Comparison of ENCODE assay signal across 20 cellular contexts in genomic region chr1:34147301-34147700, GRCh38. TPM values are rescaled to one million over a fixed set of nuclear protein-coding genes. Genes with fewer than 3 reads are reported as not detected.
"Had no signal": no experiment of that assay in that cellular context is flagged by ENCODE, and none has a peak within 500 bp of the region (broad histone marks: within the 10 kb centered on the region; RNA-seq: fewer than 3 reads in every experiment).

No MANE protein-coding gene starts in this region.

- ATAC-seq: lower lobe of right lung, right lobe of liver had no signal

- H3K9me3 ChIP-seq: lower lobe of right lung, right lobe of liver, transverse colon had no signal

- H3K27me3 ChIP-seq: right lobe of liver, transverse colon had no signal

- H3K4me3 ChIP-seq: lower lobe of right lung, right lobe of liver, smooth muscle cell, transverse colon had no signal

- H3K36me3 ChIP-seq: lower lobe of right lung, right lobe of liver, transverse colon had no signal

- DNase-seq: activated CD4-positive, CD25-positive, alpha-beta regulatory T cell treated with anti-CD3 and anti-CD28 coated beads, Interleukin-2, amount 50 U/mL, for 72 hours; activated naive CD4-positive, alpha-beta T cell; activated naive CD8-positive, alpha-beta T cell treated with anti-CD3 and anti-CD28 coated beads, Interleukin-2, amount 10 ng/mL, durations not matched to agents 7 days and 5 days; activated T-cell treated with anti-CD3 and anti-CD28 coated beads for 4 hours; cortex of kidney; effector CD4-positive, alpha-beta T cell; foreskin fibroblast; immature natural killer cell; lower lobe of right lung; midbrain; right lobe of liver; stimulated activated CD4-positive, alpha-beta T cell treated with anti-CD3 and anti-CD28 coated beads, Interleukin-4, amount 100 ng/mL, for 4 hours; stimulated activated CD8-positive, alpha-beta memory T cell treated with anti-CD3 and anti-CD28 coated beads, Interleukin-4, amount 100 ng/mL, for 48 hours; stimulated activated naive CD4-positive, alpha-beta T cell treated with Interleukin-2 at 50 U/mL for 16 hours; T1000; transverse colon had no signal

- H3K4me1 ChIP-seq: lower lobe of right lung, right lobe of liver, transverse colon had no signal

- H3K27ac ChIP-seq: lower lobe of right lung, right lobe of liver, transverse colon had no signal

RNA-seq across cellular contexts. Expression of gene CSMD2, which starts 17.7 kb away (rescaled TPM):
- total RNA-seq: activated naive CD8-positive, alpha-beta T cell treated with anti-CD3 and anti-CD28 coated beads, Interleukin-2, amount 10 ng/mL, durations not matched to agents 7 days and 5 days; myocyte had no signal

RNA-seq across cellular contexts. Expression of gene C1orf94, which starts 29.4 kb away (rescaled TPM):
- total RNA-seq: activated naive CD8-positive, alpha-beta T cell treated with anti-CD3 and anti-CD28 coated beads, Interleukin-2, amount 10 ng/mL, durations not matched to agents 7 days and 5 days; lower lobe of right lung; myocyte; omental fat pad; pulmonary artery endothelial cell; right lobe of liver; smooth muscle cell; transverse colon had no signal
